ENCODE assay signal across 1 cellular context in the genomic region with DNA sequence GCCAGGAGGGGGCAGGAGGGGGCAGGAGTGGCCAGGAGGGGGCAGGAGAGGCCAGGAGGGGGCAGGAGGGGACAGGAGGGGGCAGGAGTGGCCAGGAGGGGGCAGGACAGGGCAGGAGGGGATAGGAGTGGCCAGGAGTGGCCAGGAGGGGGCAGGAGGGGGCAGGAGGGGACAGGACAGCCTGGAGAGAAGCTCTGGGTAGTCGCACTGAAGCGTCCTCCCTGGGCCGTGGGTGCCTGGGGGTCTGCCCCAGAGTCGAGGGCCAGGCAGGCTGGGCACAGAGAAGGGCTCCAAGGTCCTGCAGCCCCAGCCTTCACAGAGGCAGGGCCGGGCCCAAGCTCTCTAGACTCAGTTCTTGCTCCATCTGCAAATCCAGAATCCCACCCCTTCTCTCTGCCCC.
TF ChIP-seq lines count a peak whose summit lies in the region.

No MANE protein-coding gene starts in this region.

TF ChIP-seq in K562, 482 proteins besides CTCF, POLR2A, EP300 and RAD21:
- TF ChIP-seq, protein P1, sequence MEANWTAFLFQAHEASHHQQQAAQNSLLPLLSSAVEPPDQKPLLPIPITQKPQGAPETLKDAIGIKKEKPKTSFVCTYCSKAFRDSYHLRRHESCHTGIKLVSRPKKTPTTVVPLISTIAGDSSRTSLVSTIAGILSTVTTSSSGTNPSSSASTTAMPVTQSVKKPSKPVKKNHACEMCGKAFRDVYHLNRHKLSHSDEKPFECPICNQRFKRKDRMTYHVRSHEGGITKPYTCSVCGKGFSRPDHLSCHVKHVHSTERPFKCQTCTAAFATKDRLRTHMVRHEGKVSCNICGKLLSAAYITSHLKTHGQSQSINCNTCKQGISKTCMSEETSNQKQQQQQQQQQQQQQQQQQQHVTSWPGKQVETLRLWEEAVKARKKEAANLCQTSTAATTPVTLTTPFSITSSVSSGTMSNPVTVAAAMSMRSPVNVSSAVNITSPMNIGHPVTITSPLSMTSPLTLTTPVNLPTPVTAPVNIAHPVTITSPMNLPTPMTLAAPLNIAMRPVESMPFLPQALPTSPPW (CRISPR knock-in tag; IDR thresholded peaks at IDR 0.05) = peak; percentile 23; the same call in 1 of the 2 replicates
- TF ChIP-seq ARNT (IDR thresholded peaks at IDR 0.05) = no peak
